8 cellular contexts compared by ENCODE assay signal in genomic region chrX:67555578-67556203, GRCh38.
DNase-seq lines count a peak whose midpoint lies in the region; ATAC-seq and TF ChIP-seq lines count a peak whose summit lies in the region.

No MANE protein-coding gene starts in this region.

- H3K27ac ChIP-seq in WERI-Rb-1 = no peak overlapping the region

- H3K4me3 ChIP-seq in WERI-Rb-1 (ENCODE audit: low read depth, low read length) = no peak overlapping the region

- peak; percentile 19 for DNase-seq in NCI-H748 (lab: John Stamatoyannopoulos, UW; ENCODE audit: unreplicated experiment)
- no peak for DNase-seq in NCI-H748 treated with DMSO at 0.1 percent for 48 hours (lab: John Stamatoyannopoulos, UW)
- DNase-seq in WERI-Rb-1 = peak; percentile 48
- peak; percentile 49 for DNase-seq in iris pigment epithelial cell (ENCODE audit: low read depth)
- DNase-seq in KG1 (lab: John Stamatoyannopoulos, UW) = no peak
- no peak for DNase-seq in activated gamma-delta T cell (lab: John Stamatoyannopoulos, UW)

- TF ChIP-seq CTCF in WERI-Rb-1 (IDR thresholded peaks at IDR 0.05; ENCODE audit: low read depth, low read length) = peak; percentile 82

- H3K27me3 ChIP-seq in WERI-Rb-1 (ENCODE audit: insufficient read depth, low read depth, severe bottlenecking) = peaks cover 24% of the 10 kb centered on the region

- H3K9me3 ChIP-seq in WERI-Rb-1 (ENCODE audit: severe bottlenecking) = no peaks in the 10 kb centered on the region

- H3K36me3 ChIP-seq in WERI-Rb-1 = no peaks in the 10 kb centered on the region

- ATAC-seq in HG02943 (IDR thresholded peaks at IDR 0.05; ENCODE audit: low read depth, unreplicated experiment) (peak; percentile 59), GM21825 (IDR thresholded peaks at IDR 0.05; ENCODE audit: unreplicated experiment) (no peak)

Comparison
In these comparisons a context has a peak if more than half of its experiments do, and no peak if none do; other contexts are left out.
1. DNase-seq: peak in NCI-H748 (single experiment), WERI-Rb-1 (single experiment) and iris pigment epithelial cell (single experiment); none in NCI-H748 treated with DMSO at 0.1 percent for 48 hours (single experiment), KG1 (single experiment) and activated gamma-delta T cell (single experiment).